In genomic region chr19:7980635-7981121, GRCh38 we compare ENCODE assay signal across 22 cellular contexts. TPM values are rescaled to one million over a fixed set of nuclear protein-coding genes. Genes with fewer than 3 reads are reported as not detected.
DNase-seq lines count a peak whose midpoint lies in the region; ATAC-seq and TF ChIP-seq lines count a peak whose summit lies in the region.
"Had no signal": no experiment of that assay in that cellular context is flagged by ENCODE, and none has a peak within 500 bp of the region (broad histone marks: within the 10 kb centered on the region; RNA-seq: fewer than 3 reads in every experiment).

No MANE protein-coding gene starts in this region.

- H3K9ac ChIP-seq in endodermal cell (ENCODE audit: extremely low read depth, low read length, poor library complexity, severe bottlenecking) = no peak overlapping the region

- H3K27me3 Mint-ChIP-seq in stimulated activated naive CD8-positive, alpha-beta T cell treated with anti-CD3 and anti-CD28 coated beads, Interleukin-15, amount 100 ng/mL, for 72 hours = no peaks in the 10 kb centered on the region
- H3K27me3 Mint-ChIP-seq in endodermal cell (ENCODE audit: insufficient read depth) (no peaks in the 10 kb centered on the region), nephron progenitor cell (ENCODE audit: low read depth, poor library complexity) (peaks cover 2% of the 10 kb centered on the region)
- H3K27me3 Mint-ChIP-seq: CD4-positive, CD25-positive, alpha-beta regulatory T cell had no signal

- no peak overlapping the region for H3K4me3 Mint-ChIP-seq in stimulated activated naive CD8-positive, alpha-beta T cell treated with anti-CD3 and anti-CD28 coated beads, Interleukin-15, amount 100 ng/mL, for 72 hours
- H3K4me3 Mint-ChIP-seq in endodermal cell = no peak overlapping the region
- H3K4me3 Mint-ChIP-seq in nephron progenitor cell = no peak overlapping the region
- H3K4me3 Mint-ChIP-seq: CD4-positive, CD25-positive, alpha-beta regulatory T cell; HFFc6 had no signal

- H3K4me1 Mint-ChIP-seq in stimulated activated naive CD8-positive, alpha-beta T cell treated with anti-CD3 and anti-CD28 coated beads, Interleukin-15, amount 100 ng/mL, for 72 hours = no peaks in the 10 kb centered on the region
- no peaks in the 10 kb centered on the region for H3K4me1 Mint-ChIP-seq in endodermal cell
- H3K4me1 Mint-ChIP-seq in nephron progenitor cell = peaks cover 47% of the 10 kb centered on the region

- no peak overlapping the region for H3K4me3 ChIP-seq in endodermal cell (ENCODE audit: low read length)
- H3K4me3 ChIP-seq: A549, PC-9 had no signal

- TF ChIP-seq CTCF in endodermal cell (conservative IDR thresholded peaks at IDR 0.05) (no peak), nephron progenitor cell (IDR thresholded peaks at IDR 0.05) (no peak)

- 92 to 94% methylated on average over 9 to 12 of the region's 12 CpGs for WGBS in endodermal cell (ENCODE audit: insufficient coverage in 1 of 2, insufficient read length in 1 of 2), 2 experiments

- H3K27me3 ChIP-seq in endodermal cell (ENCODE audit: control insufficient read depth, insufficient read depth, low read length, poor library complexity, severe bottlenecking) = no peaks in the 10 kb centered on the region
- H3K27me3 ChIP-seq: BE2C had no signal

- no peak for ATAC-seq in stimulated activated naive CD8-positive, alpha-beta T cell treated with anti-CD3 and anti-CD28 coated beads, Interleukin-15, amount 100 ng/mL, for 72 hours
- no peak for ATAC-seq in stimulated activated naive CD8-positive, alpha-beta T cell treated with anti-CD3 and anti-CD28 coated beads, Interleukin-15, Interleukin-2, amounts not matched to agents 100 U/mL and 50 U/mL, for 24 hours
- ATAC-seq: A549 had no signal

- no peak for DNase-seq in stimulated activated naive CD8-positive, alpha-beta T cell treated with anti-CD3 and anti-CD28 coated beads, Interleukin-15, amount 100 ng/mL, for 72 hours
- DNase-seq in stimulated activated naive CD8-positive, alpha-beta T cell treated with anti-CD3 and anti-CD28 coated beads, Interleukin-15, Interleukin-2, amounts not matched to agents 100 U/mL and 50 U/mL, for 24 hours = no peak
- DNase-seq in endodermal cell = no peak
- no peak for DNase-seq in nephron progenitor cell
- DNase-seq in SKM-1 (lab: John Stamatoyannopoulos, UW; ENCODE audit: unreplicated experiment) = no peak
- no peak for DNase-seq in NCI-H1417 treated with DMSO at 0.1 percent for 48 hours (lab: John Stamatoyannopoulos, UW)
- DNase-seq in stimulated activated CD4-positive, alpha-beta T cell treated with anti-CD3 and anti-CD28 coated beads, Interleukin-2, amount 100 ng/mL, for 48 hours = no peak
- DNase-seq: BE2C; CD4-positive, CD25-positive, alpha-beta regulatory T cell; EL; GF-D8; HFFc6; KBM-7; NCI-H1092 treated with DMSO at 0.1 percent for 48 hours; NCI-H146; NCI-H2029; NCI-H2227 treated with DMSO at 0.1 percent for 48 hours; NCI-H510A treated with DMSO at 0.1 percent for 48 hours; NCI-H748 treated with DMSO at 0.1 percent for 48 hours; PC-9; RPMI8226 had no signal

- H3K27ac Mint-ChIP-seq in stimulated activated naive CD8-positive, alpha-beta T cell treated with anti-CD3 and anti-CD28 coated beads, Interleukin-15, amount 100 ng/mL, for 72 hours = peak overlapping the region; percentile 20 to 79
- H3K27ac Mint-ChIP-seq in endodermal cell (peak overlapping the region; percentile 52), nephron progenitor cell (peak overlapping the region; percentile 97)
- H3K27ac Mint-ChIP-seq: HFFc6 had no signal

- H3K27ac ChIP-seq in endodermal cell (ENCODE audit: low read depth, low read length) = no peak overlapping the region
- H3K27ac ChIP-seq: A549, PC-9 had no signal

- H3K36me3 Mint-ChIP-seq in endodermal cell (ENCODE audit: low read depth) = peaks cover 70% of the 10 kb centered on the region
- H3K36me3 Mint-ChIP-seq in nephron progenitor cell (ENCODE audit: low read depth) = peaks cover 37% of the 10 kb centered on the region

- H3K9me3 Mint-ChIP-seq in stimulated activated naive CD8-positive, alpha-beta T cell treated with anti-CD3 and anti-CD28 coated beads, Interleukin-15, amount 100 ng/mL, for 72 hours = no peaks in the 10 kb centered on the region
- H3K9me3 Mint-ChIP-seq in endodermal cell (no peaks in the 10 kb centered on the region), nephron progenitor cell (no peaks in the 10 kb centered on the region)
- H3K9me3 Mint-ChIP-seq: HFFc6 had no signal

- no peaks in the 10 kb centered on the region for H3K9me3 ChIP-seq in endodermal cell (ENCODE audit: control insufficient read depth, low read length)
- H3K9me3 ChIP-seq: A549, BE2C had no signal

- peaks cover 92% of the 10 kb centered on the region for H3K36me3 ChIP-seq in endodermal cell (ENCODE audit: control insufficient read depth, insufficient read depth, low read length)

- no peaks in the 10 kb centered on the region for H3K4me1 ChIP-seq in endodermal cell (ENCODE audit: control insufficient read depth, insufficient read depth, low read length)
- H3K4me1 ChIP-seq: A549, BE2C had no signal

RNA-seq across cellular contexts. Expression of gene ELAVL1, which starts 24.8 kb away (rescaled TPM):
- total RNA-seq in endodermal cell = 100 to 1,000 TPM; 123 to 149 TPM
- polyA plus RNA-seq in endodermal cell (2013, experiment 1 of 2) = 151 TPM
- polyA plus RNA-seq in endodermal cell (2013, experiment 2 of 2) = 138 TPM

RNA-seq across cellular contexts. Expression of gene TIMM44, which starts 37.2 kb away (rescaled TPM):
- 10 to 100 TPM; 78.1 to 80.0 TPM for total RNA-seq in endodermal cell
- polyA plus RNA-seq in endodermal cell (2013, experiment 1 of 2) = 50.1 TPM
- polyA plus RNA-seq in endodermal cell (2013, experiment 2 of 2) = 44.7 TPM

RNA-seq across cellular contexts. Expression of gene CTXN1, which starts 54.7 kb away (rescaled TPM):
- total RNA-seq in endodermal cell = 10 to 100 TPM; 60.1 to 87.2 TPM
- polyA plus RNA-seq in endodermal cell (2013, experiment 1 of 2) = 104 TPM
- polyA plus RNA-seq in endodermal cell (2013, experiment 2 of 2) = 105 TPM
- total RNA-seq: CD4-positive, CD25-positive, alpha-beta regulatory T cell had no signal
- polyA plus RNA-seq: CD4-positive, CD25-positive, alpha-beta regulatory T cell had no signal
